ENCODE assay signal across 17 cellular contexts in the genomic region with DNA sequence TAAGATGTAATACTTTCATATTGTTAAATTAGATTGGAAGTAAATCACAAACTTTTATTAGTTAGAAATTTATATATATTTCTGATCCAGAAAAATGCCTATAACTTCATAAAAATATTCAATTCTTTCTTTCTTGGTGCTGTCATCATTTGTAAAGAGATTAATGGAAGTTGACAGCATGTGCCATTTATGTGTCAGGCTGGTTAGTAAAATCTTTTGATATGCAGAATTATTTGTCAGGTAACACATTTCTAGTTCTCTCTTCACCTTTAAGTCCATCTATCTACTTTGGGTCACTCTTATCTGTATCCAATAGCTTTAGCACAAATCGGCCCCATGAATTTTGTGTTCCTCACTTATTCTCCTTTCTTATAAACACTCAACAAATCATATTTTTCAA.
"Had no signal": no experiment of that assay in that cellular context is flagged by ENCODE, and none has a peak within 500 bp of the region (broad histone marks: within the 10 kb centered on the region; RNA-seq: fewer than 3 reads in every experiment).

No MANE protein-coding gene starts in this region.

- ATAC-seq: stimulated activated effector memory CD8-positive, alpha-beta T cell treated with anti-CD3 and anti-CD28 coated beads, Interleukin-12 subunit alpha, Interleukin-12 subunit beta, amount 100 ng/mL, for 72 hours; stimulated activated memory B cell treated with anti-CD40 and anti-IgM and Interleukin-4, amounts not matched to agents 10 μg/mL and 1 μg/mL and 100 μg/mL, for 72 hours; stimulated activated naive B cell treated with anti-CD40 and anti-IgM and Interleukin-4, amounts not matched to agents 10 μg/mL and 1 μg/mL and 100 μg/mL, for 72 hours; stimulated activated naive CD8-positive, alpha-beta T cell treated with anti-CD3 and anti-CD28 coated beads, Interleukin-15, amount 100 ng/mL, for 72 hours; stimulated activated naive CD8-positive, alpha-beta T cell treated with anti-CD3 and anti-CD28 coated beads, Interleukin-15, Interleukin-2, amounts not matched to agents 100 U/mL and 50 U/mL, for 24 hours; upper lobe of right lung had no signal

- H3K36me3 ChIP-seq: stomach, suprapubic skin, thoracic aorta, thyroid gland, tibial artery, tibial nerve, transverse colon, upper lobe of left lung, upper lobe of right lung, uterus, vagina had no signal

- H3K4me3 ChIP-seq: stomach, suprapubic skin, testis, thoracic aorta, thyroid gland, tibial artery, tibial nerve, transverse colon, upper lobe of left lung, upper lobe of right lung, uterus, vagina had no signal

- H3K27me3 ChIP-seq: stomach, suprapubic skin, testis, thyroid gland, tibial artery, tibial nerve, transverse colon, upper lobe of left lung, upper lobe of right lung, uterus, vagina had no signal

- H3K27ac ChIP-seq: stomach, suprapubic skin, testis, thoracic aorta, thyroid gland, tibial artery, tibial nerve, transverse colon, upper lobe of left lung, upper lobe of right lung, uterus, vagina had no signal

- H3K9me3 ChIP-seq: stomach, suprapubic skin, testis, thoracic aorta, thyroid gland, tibial artery, tibial nerve, transverse colon, upper lobe of left lung, upper lobe of right lung, uterus, vagina had no signal
